In genomic region chr3:46946856-46947544, GRCh38 we compare ENCODE assay signal across 8 cellular contexts. TPM values are rescaled to one million over a fixed set of nuclear protein-coding genes. Genes with fewer than 3 reads are reported as not detected.
DNase-seq lines count a peak whose midpoint lies in the region; ATAC-seq and TF ChIP-seq lines count a peak whose summit lies in the region.

No MANE protein-coding gene starts in this region.

- POLR2A ChIA-PET in PC-3 (lab: Charles Lee; ENCODE audit: unreplicated experiment) = interaction anchor here (0.6 kb wide), 1 partner anchor 35 kb away, joined by 4 read pairs; no protein-coding TSS in a partner anchor

- ATAC-seq in PC-3 (peak; percentile 60), GM18498 (IDR thresholded peaks at IDR 0.05; ENCODE audit: unreplicated experiment) (no peak), HG03354 (IDR thresholded peaks at IDR 0.05; ENCODE audit: poor library complexity, severe bottlenecking, unreplicated experiment) (no peak)

- H3K9me2 ChIP-seq in PC-3 (replicated peaks; ENCODE audit: low read length) = no peaks in the 10 kb centered on the region

- no peaks in the 10 kb centered on the region for H3K9me3 ChIP-seq in PC-3 (ENCODE audit: low read length)
- no peaks in the 10 kb centered on the region for H3K9me3 ChIP-seq in left ventricle myocardium inferior (replicated peaks)

- peaks cover 52% of the 10 kb centered on the region for H3K4me1 ChIP-seq in PC-3 (ENCODE audit: insufficient read depth, low read length)
- H3K4me1 ChIP-seq in left ventricle myocardium inferior = peaks cover 98% of the 10 kb centered on the region

- peak overlapping the region; percentile 4 for H3K27ac ChIP-seq in PC-3 (ENCODE audit: low read length)
- peak overlapping the region; percentile 92 for H3K27ac ChIP-seq in left ventricle myocardium inferior (replicated peaks)

- H3K27me3 ChIP-seq in PC-3 (ENCODE audit: low read length) = no peaks in the 10 kb centered on the region
- no peaks in the 10 kb centered on the region for H3K27me3 ChIP-seq in left ventricle myocardium inferior (ENCODE audit: low read depth)

- intact Hi-C loops in PC-3 (cut with micrococcal nuclease) = no loop called here
- intact Hi-C loops in left ventricle myocardium inferior (cut with micrococcal nuclease) = no loop called here

- peaks cover 98% of the 10 kb centered on the region for H3K79me2 ChIP-seq in PC-3 (ENCODE audit: low read length)

- no peak overlapping the region for H2AFZ ChIP-seq in PC-3 (ENCODE audit: low read length)

- H3K9ac ChIP-seq in PC-3 (ENCODE audit: low read length) = no peak overlapping the region

- BruUV-seq in PC-3 (replicated peaks; lab: Mats Ljungman, UMichigan) = no TSS peak

- H3K4me3 ChIP-seq in PC-3 (ENCODE audit: low read length) (no peak overlapping the region), left ventricle myocardium inferior (peak overlapping the region; percentile 25)

- peaks cover 88% of the 10 kb centered on the region for H4K20me1 ChIP-seq in PC-3 (ENCODE audit: low read length)

- no peaks in the 10 kb centered on the region for H3F3A ChIP-seq in PC-3 (ENCODE audit: low read length, unreplicated experiment)

- DNase-seq in PC-3 (peak; percentile 54), activated T-helper 1 cell treated with Interleukin-2 at 50 U/mL for 16 hours (ENCODE audit: low read depth) (peak; percentile 73), left ventricle myocardium inferior (no peak), NCI-H2196 treated with DMSO at 0.1 percent for 48 hours (lab: John Stamatoyannopoulos, UW; ENCODE audit: unreplicated experiment) (no peak), GM19240 (ENCODE audit: insufficient read length, low spot score) (no peak)
- peak; percentile 34 to 60 for DNase-seq in stimulated activated CD4-positive, alpha-beta T cell treated with anti-CD3 and anti-CD28 coated beads, Interleukin-4, amount 100 ng/mL, for 4 hours

- TF ChIP-seq CTCF in PC-3 (conservative IDR thresholded peaks at IDR 0.05; ENCODE audit: low read depth, low read length) = no peak
- no peak for TF ChIP-seq CTCF in left ventricle myocardium inferior (IDR thresholded peaks at IDR 0.05; ENCODE audit: borderline replicate concordance)

- H3K4me2 ChIP-seq in PC-3 (ENCODE audit: low read length) = peak overlapping the region; percentile 14; the same call in 1 of the 2 replicates

- CTCF ChIA-PET in PC-3 (lab: Charles Lee) = interaction anchor here (0.7 kb wide), 1 partner anchor 24 kb away, joined by 3 read pairs; no protein-coding TSS in a partner anchor

- H3K36me3 ChIP-seq in PC-3 (ENCODE audit: low read depth, low read length) = peaks cover 29% of the 10 kb centered on the region
- H3K36me3 ChIP-seq in left ventricle myocardium inferior = no peaks in the 10 kb centered on the region

RNA-seq across cellular contexts. Expression of gene CCDC12, which starts 29.5 kb away (rescaled TPM):
- total RNA-seq in PC-3 (2014; rRNA removed) (44.2 and 67.8 TPM in 2 replicates), left ventricle myocardium inferior (31.0 TPM)

RNA-seq across cellular contexts. Expression of gene NBEAL2, which starts 32.5 kb away (rescaled TPM):
- total RNA-seq in PC-3 (2014; rRNA removed) (50.7 and 77.2 TPM in 2 replicates), left ventricle myocardium inferior (12.6 TPM)

Comparison
In these comparisons a context has a peak if more than half of its experiments do, and no peak if none do; other contexts are left out.
1. DNase-seq: peak in PC-3 (single experiment), activated T-helper 1 cell treated with Interleukin-2 at 50 U/mL for 16 hours (single experiment) and stimulated activated CD4-positive, alpha-beta T cell treated with anti-CD3 and anti-CD28 coated beads, Interleukin-4, amount 100 ng/mL, for 4 hours (2 of 2); none in left ventricle myocardium inferior (single experiment), NCI-H2196 treated with DMSO at 0.1 percent for 48 hours (single experiment) and GM19240 (single experiment).